22 cellular contexts compared by ENCODE assay signal in the genomic region with DNA sequence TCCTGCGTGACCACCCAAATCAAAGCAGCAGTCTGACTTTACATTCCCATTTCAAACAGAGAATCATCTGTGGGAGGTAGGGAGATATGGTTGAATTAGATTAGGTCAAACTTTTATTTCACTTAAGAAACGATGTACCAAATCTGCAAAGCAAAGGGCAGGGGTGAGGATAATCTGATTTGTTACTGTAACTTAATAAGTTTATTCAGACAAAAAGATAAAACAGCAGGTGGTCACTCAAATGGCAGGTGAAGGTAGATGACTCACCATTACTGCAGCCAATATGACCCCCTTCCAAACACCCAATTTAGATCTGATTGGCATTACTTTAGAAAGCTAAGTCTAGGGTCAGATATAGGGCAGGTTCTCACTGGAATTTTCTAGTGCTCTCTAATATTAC.
DNase-seq lines count a peak whose midpoint lies in the region; TF ChIP-seq lines count a peak whose summit lies in the region.
"Had no signal": no experiment of that assay in that cellular context is flagged by ENCODE, and none has a peak within 500 bp of the region (broad histone marks: within the 10 kb centered on the region; RNA-seq: fewer than 3 reads in every experiment).

No MANE protein-coding gene starts in this region.

- no peaks in the 10 kb centered on the region for H3K27me3 Mint-ChIP-seq in brain

- DNase-seq in NCI-H2081 (lab: John Stamatoyannopoulos, UW), result peak; percentile 27 to 78
- DNase-seq in NCI-H2081 treated with DMSO at 0.1 percent for 48 hours (lab: John Stamatoyannopoulos, UW), result no peak
- peak; percentile 34 for DNase-seq in DMS79 (lab: John Stamatoyannopoulos, UW)
- peak; percentile 56 for DNase-seq in NCI-H2227 (lab: John Stamatoyannopoulos, UW; ENCODE audit: unreplicated experiment)
- no peak for DNase-seq in kidney tubule cell (ENCODE audit: low spot score)
- DNase-seq in GM10266 (ENCODE audit: extremely low spot score), result no peak
- DNase-seq: AML-193; C1 segment of cervical spinal cord; Calu3; CD8-positive, alpha-beta T cell; DMS153; MG63; NCI-H1048; NCI-H1417 treated with DMSO at 0.1 percent for 48 hours; NCI-H345; NCI-H524; NK-92 treated with Interleukin-12 subunit alpha and Interleukin-12 subunit beta, amount 100 ng/mL, for 24 hours; SHP77 treated with DMSO at 0.1 percent for 48 hours; T1000 had no signal

- H3K9me3 Mint-ChIP-seq in brain, result peaks cover 0 to 4% (median 2%) of the 10 kb centered on the region in 5 experiments

- peaks cover 40% of the 10 kb centered on the region for H3K4me1 Mint-ChIP-seq in brain

- H3K36me3 Mint-ChIP-seq in brain, result peaks cover 5% of the 10 kb centered on the region
- H3K36me3 Mint-ChIP-seq: CD8-positive, alpha-beta T cell had no signal

- H3K4me3 Mint-ChIP-seq in brain, result peak overlapping the region in 1 of 5 experiments; percentile 26
- H3K4me3 Mint-ChIP-seq: CD8-positive, alpha-beta T cell; GM23338; T-helper 1 cell treated with Interleukin-12 subunit alpha and Interleukin-12 subunit beta and Interleukin-4 antibody, amounts not matched to agents 30 μg/mL and 1 μg/mL, for 36 hours had no signal

- TF ChIP-seq CTCF in brain (conservative IDR thresholded peaks at IDR 0.05), result no peak
- no peak for TF ChIP-seq CTCF in GM10266 (IDR thresholded peaks at IDR 0.05; ENCODE audit: control insufficient read depth, insufficient read depth, low read depth, missing control alignments)

- H3K27ac Mint-ChIP-seq in brain, result peak overlapping the region in 3 of 5 experiments; percentile 33 to 87 (median 73)
- H3K27ac Mint-ChIP-seq: CD8-positive, alpha-beta T cell; GM23338; T-helper 1 cell treated with Interleukin-12 subunit alpha and Interleukin-12 subunit beta and Interleukin-4 antibody, amounts not matched to agents 30 μg/mL and 1 μg/mL, for 36 hours had no signal

Comparison
In these comparisons a context has a peak if more than half of its experiments do, and no peak if none do; other contexts are left out.
1. DNase-seq: peak in NCI-H2081 (2 of 2), DMS79 (single experiment) and NCI-H2227 (single experiment); none in NCI-H2081 treated with DMSO at 0.1 percent for 48 hours (single experiment), kidney tubule cell (single experiment) and GM10266 (single experiment).